Comparison of ENCODE assay signal across 8 cellular contexts in genomic region chr4:120071192-120071795, GRCh38. TPM values are rescaled to one million over a fixed set of nuclear protein-coding genes. Genes with fewer than 3 reads are reported as not detected.
DNase-seq lines count a peak whose midpoint lies in the region; ATAC-seq and TF ChIP-seq lines count a peak whose summit lies in the region.

No MANE protein-coding gene starts in this region.

- H3K4me3 ChIP-seq in KMS-11 (IDR thresholded peaks at IDR 0.05; ENCODE audit: insufficient read depth, low read depth, low read length) (no peak overlapping the region), choroid plexus epithelial cell (ENCODE audit: low read depth, low read length) (no peak overlapping the region), mesenchymal stem cell (ENCODE audit: insufficient read depth in 1 of 2, low read depth in 1 of 2, low read length in 2 of 2) (no peak overlapping the region)

- H3K36me3 ChIP-seq in KMS-11 (ENCODE audit: insufficient read depth) (no peaks in the 10 kb centered on the region), mesenchymal stem cell (ENCODE audit: control insufficient read depth in 1 of 2, insufficient read depth in 2 of 2, low read depth in 1 of 2, low read length in 2 of 2) (no peaks in the 10 kb centered on the region)

- H3K4me3 Mint-ChIP-seq in activated T-cell treated with anti-CD3 and anti-CD28 coated beads, Interleukin-2, amount 50 U/mL, for 4 hours: no peak overlapping the region
- H3K4me3 Mint-ChIP-seq in type B pancreatic cell: no peak overlapping the region

- no peaks in the 10 kb centered on the region for H4K20me1 ChIP-seq in KMS-11 (ENCODE audit: insufficient read depth)

- no peak for ATAC-seq in activated T-cell treated with anti-CD3 and anti-CD28 coated beads, Interleukin-2, amount 50 U/mL, for 4 hours
- no peak for ATAC-seq in GM21737 (IDR thresholded peaks at IDR 0.05; ENCODE audit: unreplicated experiment)

- no peak overlapping the region for H3K14ac ChIP-seq in mesenchymal stem cell (ENCODE audit: low read length in 2 of 2)

- H4K8ac ChIP-seq in mesenchymal stem cell (ENCODE audit: low read length): no peak overlapping the region

- no peak overlapping the region for H2BK5ac ChIP-seq in mesenchymal stem cell (ENCODE audit: low read depth, low read length, poor library complexity, severe bottlenecking)

- no peak overlapping the region for H3K23ac ChIP-seq in mesenchymal stem cell (ENCODE audit: low read length in 2 of 2)

- H3K27ac ChIP-seq in KMS-11: no peak overlapping the region
- no peak overlapping the region for H3K27ac ChIP-seq in mesenchymal stem cell (ENCODE audit: low read length, poor library complexity, severe bottlenecking)

- H3K79me2 ChIP-seq in KMS-11 (ENCODE audit: insufficient read depth, low read depth): peaks cover 10% of the 10 kb centered on the region; the same call in 1 of the 2 replicates

- in situ Hi-C loops in SK-MEL-5 (cut with HindIII; ENCODE audit: low pct_unique_long_range_greater_than_20kb, low sequenced_read_pairs): no loop called here

- H2BK120ac ChIP-seq in mesenchymal stem cell (ENCODE audit: low read depth, low read length): no peak overlapping the region

- no peaks in the 10 kb centered on the region for H3K9me3 Mint-ChIP-seq in activated T-cell treated with anti-CD3 and anti-CD28 coated beads, Interleukin-2, amount 50 U/mL, for 4 hours
- no peaks in the 10 kb centered on the region for H3K9me3 Mint-ChIP-seq in type B pancreatic cell

- H3K27me3 ChIP-seq in KMS-11 (ENCODE audit: insufficient read depth, low read depth) (no peaks in the 10 kb centered on the region), mesenchymal stem cell (ENCODE audit: control insufficient read depth in 1 of 2, insufficient read depth in 1 of 2, low read length in 2 of 2) (no peaks in the 10 kb centered on the region)

- no peaks in the 10 kb centered on the region for H3K27me3 Mint-ChIP-seq in activated T-cell treated with anti-CD3 and anti-CD28 coated beads, Interleukin-2, amount 50 U/mL, for 4 hours (ENCODE audit: low read depth)
- H3K27me3 Mint-ChIP-seq in type B pancreatic cell: no peaks in the 10 kb centered on the region

- H3K18ac ChIP-seq in mesenchymal stem cell (ENCODE audit: low read depth in 1 of 2, low read length in 2 of 2): no peak overlapping the region

- no peak overlapping the region for H2BK15ac ChIP-seq in mesenchymal stem cell (ENCODE audit: low read depth, poor library complexity, severe bottlenecking)

- WGBS in mesenchymal stem cell: 81% methylated on average over 8 of the region's 11 CpGs

- no peaks in the 10 kb centered on the region for H3K9me3 ChIP-seq in mesenchymal stem cell (ENCODE audit: control insufficient read depth, low read length)

- peak; percentile 23 for DNase-seq in activated T-cell treated with anti-CD3 and anti-CD28 coated beads, Interleukin-2, amount 50 U/mL, for 4 hours
- DNase-seq in activated T-cell treated with anti-CD3 and anti-CD28 coated beads, Interleukin-2, amount 50 U/mL, for 48 hours: no peak
- DNase-seq in SK-MEL-5 (ENCODE audit: low read depth, low spot score): peak; percentile 64
- DNase-seq in choroid plexus epithelial cell (ENCODE audit: low read depth): peak; percentile 91
- DNase-seq in mesenchymal stem cell: peak; percentile 71
- no peak for DNase-seq in type B pancreatic cell (ENCODE audit: extremely low spot score, unreplicated experiment)

- H2AK5ac ChIP-seq in mesenchymal stem cell (ENCODE audit: low read length, severe bottlenecking): no peak overlapping the region

- H3K9ac ChIP-seq in KMS-11: no peak overlapping the region
- peak overlapping the region; percentile 58 for H3K9ac ChIP-seq in mesenchymal stem cell (ENCODE audit: low read length)

- no peak overlapping the region for H2AFZ ChIP-seq in KMS-11 (ENCODE audit: low read depth)
- H2AFZ ChIP-seq in mesenchymal stem cell (ENCODE audit: low read depth, low read length): no peak overlapping the region

- peak; percentile 75 for TF ChIP-seq CTCF in KMS-11 (conservative IDR thresholded peaks at IDR 0.05; ENCODE audit: low read depth, low read length)
- peak; percentile 59 for TF ChIP-seq CTCF in choroid plexus epithelial cell (conservative IDR thresholded peaks at IDR 0.05; ENCODE audit: low read depth, low read length)
- peak; percentile 88 for TF ChIP-seq CTCF in type B pancreatic cell (conservative IDR thresholded peaks at IDR 0.05)

- peaks cover 9% of the 10 kb centered on the region for H3K79me1 ChIP-seq in mesenchymal stem cell (replicated peaks; ENCODE audit: low read length, poor library complexity, severe bottlenecking)

- peaks cover 24% of the 10 kb centered on the region for H3K4me1 ChIP-seq in KMS-11 (ENCODE audit: low read depth, poor library complexity, severe bottlenecking)
- H3K4me1 ChIP-seq in mesenchymal stem cell (ENCODE audit: control insufficient read depth, insufficient read depth, low read depth, low read length): peaks cover 3% of the 10 kb centered on the region

- no peak overlapping the region for H2BK12ac ChIP-seq in mesenchymal stem cell (ENCODE audit: low read length in 2 of 2)

- 0 out of 2 replicates have a peak overlapping the region, but pooled peaks have one; percentile 2 for H3K4me2 ChIP-seq in KMS-11
- no peak overlapping the region for H3K4me2 ChIP-seq in mesenchymal stem cell (ENCODE audit: low read length, poor library complexity, severe bottlenecking)

- peaks cover 25% of the 10 kb centered on the region for H3K4me1 Mint-ChIP-seq in activated T-cell treated with anti-CD3 and anti-CD28 coated beads, Interleukin-2, amount 50 U/mL, for 4 hours (ENCODE audit: low read depth)
- peaks cover 11% of the 10 kb centered on the region for H3K4me1 Mint-ChIP-seq in type B pancreatic cell (ENCODE audit: unreplicated experiment)

- H3K36me3 Mint-ChIP-seq in activated T-cell treated with anti-CD3 and anti-CD28 coated beads, Interleukin-2, amount 50 U/mL, for 4 hours (ENCODE audit: insufficient read depth): no peaks in the 10 kb centered on the region
- no peaks in the 10 kb centered on the region for H3K36me3 Mint-ChIP-seq in type B pancreatic cell

- H3K27ac Mint-ChIP-seq in type B pancreatic cell: no peak overlapping the region

- no peak overlapping the region for H3K4ac ChIP-seq in mesenchymal stem cell (ENCODE audit: low read depth in 1 of 2, low read length in 2 of 2)

- no peak overlapping the region for H4K91ac ChIP-seq in mesenchymal stem cell (ENCODE audit: low read length)

RNA-seq across cellular contexts. Expression of gene MAD2L1, which starts 4.6 kb away (rescaled TPM):
- 10 to 100 TPM; 39.6 to 53.8 (median 51.9) TPM for total RNA-seq in activated T-cell treated with anti-CD3 and anti-CD28 coated beads, Interleukin-2, amount 50 U/mL, for 4 hours
- 45.9 and 48.5 TPM in 2 replicates for total RNA-seq in SK-MEL-5 (2014; rRNA removed; shearing (Covaris generic))
- 18.9 and 25.5 TPM in 2 replicates for polyA plus RNA-seq in SK-MEL-5 (2015; cell fraction: cytosol; rRNA removed)
- polyA plus RNA-seq in SK-MEL-5 (2015; cell fraction: nucleus; rRNA removed): 22.9 and 27.0 TPM in 2 replicates
- polyA plus RNA-seq in mesenchymal stem cell (2013, experiment 1 of 2): 5.1 TPM
- polyA plus RNA-seq in mesenchymal stem cell (2013, experiment 2 of 2): 6.1 TPM
- 16.0 and 37.4 TPM in 2 replicates for total RNA-seq in type B pancreatic cell (ENCODE audit: low replicate concordance)

Comparison
In these comparisons a context has a peak if more than half of its experiments do, and no peak if none do; other contexts are left out.
1. DNase-seq: peak in activated T-cell treated with anti-CD3 and anti-CD28 coated beads, Interleukin-2, amount 50 U/mL, for 4 hours (single experiment), SK-MEL-5 (single experiment), choroid plexus epithelial cell (single experiment) and mesenchymal stem cell (single experiment); none in activated T-cell treated with anti-CD3 and anti-CD28 coated beads, Interleukin-2, amount 50 U/mL, for 48 hours (0 of 2) and type B pancreatic cell (single experiment).
2. Peak in every context shown above with its lines, with median percentiles within 50 percentile points of each other: CTCF ChIP-seq.